In genomic region chr2:69741281-69742169, GRCh38 we compare ENCODE assay signal across 8 cellular contexts. TPM values are rescaled to one million over a fixed set of nuclear protein-coding genes. Genes with fewer than 3 reads are reported as not detected.
DNase-seq lines count a peak whose midpoint lies in the region; ATAC-seq lines count a peak whose summit lies in the region.

TSS of gene ANXA4 (plus strand) at chr2:69742134. CDS start at chr2:69781566, 39,432 bp downstream.

- no peaks in the 10 kb centered on the region for H3K27me3 ChIP-seq in adipocyte (replicated peaks; ENCODE audit: control insufficient read depth, insufficient read depth, low read length)

- intact Hi-C loops in left cardiac atrium (cut with DNase I) = no loop called here

- peak within 1 kb of the TSS; percentile 93 for H3K4me3 ChIP-seq in adipocyte (ENCODE audit: low read length)

- no peaks in the 10 kb centered on the region for H3K9me3 Mint-ChIP-seq in IgD-negative memory B cell

- no peaks in the 10 kb centered on the region for H3K27me3 Mint-ChIP-seq in IgD-negative memory B cell

- H3K36me3 ChIP-seq in adipocyte (ENCODE audit: control insufficient read depth, insufficient read depth, low read length, severe bottlenecking) = no peaks in the 10 kb centered on the region

- H3K9me3 ChIP-seq in adipocyte (ENCODE audit: control insufficient read depth, low read length) = no peaks in the 10 kb centered on the region

- peaks cover 15% of the 10 kb centered on the region for H3K4me1 ChIP-seq in adipocyte (ENCODE audit: control insufficient read depth, insufficient read depth, low read length)

- ATAC-seq in GM21576 (IDR thresholded peaks at IDR 0.05; ENCODE audit: unreplicated experiment) (peak; percentile 76), left cardiac atrium (peak; percentile 92 to 96)

- H3K36me3 Mint-ChIP-seq in IgD-negative memory B cell = no peaks in the 10 kb centered on the region

- peak within 1 kb of the TSS; percentile 66 to 96 (median 92) for H3K27ac Mint-ChIP-seq in IgD-negative memory B cell

- H3K4me1 Mint-ChIP-seq in IgD-negative memory B cell = peaks cover 13 to 22% (median 21%) of the 10 kb centered on the region in 3 donors

- peak within 1 kb of the TSS; percentile 92 to 99 (median 96) for H3K4me3 Mint-ChIP-seq in IgD-negative memory B cell

- peak within 1 kb of the TSS; percentile 93 for H3K9ac ChIP-seq in adipocyte (ENCODE audit: low read length)

- DNase-seq in EL (peak; percentile 81), SW480 (ENCODE audit: low spot score) (peak; percentile 93), adipocyte (ENCODE audit: low read depth) (peak; percentile 84), left cardiac atrium (peak; percentile 88), putamen (ENCODE audit: low spot score) (peak; percentile 23), NCI-H187 treated with DMSO at 0.1 percent for 48 hours (lab: John Stamatoyannopoulos, UW) (no peak)

RNA-seq across cellular contexts. Expression of gene ANXA4, which starts in this region (rescaled TPM):
- 121 TPM for polyA plus RNA-seq in IgD-negative memory B cell
- total RNA-seq in left cardiac atrium = 10 to 100 TPM; 41.3 to 50.4 TPM
